In the genomic region with DNA sequence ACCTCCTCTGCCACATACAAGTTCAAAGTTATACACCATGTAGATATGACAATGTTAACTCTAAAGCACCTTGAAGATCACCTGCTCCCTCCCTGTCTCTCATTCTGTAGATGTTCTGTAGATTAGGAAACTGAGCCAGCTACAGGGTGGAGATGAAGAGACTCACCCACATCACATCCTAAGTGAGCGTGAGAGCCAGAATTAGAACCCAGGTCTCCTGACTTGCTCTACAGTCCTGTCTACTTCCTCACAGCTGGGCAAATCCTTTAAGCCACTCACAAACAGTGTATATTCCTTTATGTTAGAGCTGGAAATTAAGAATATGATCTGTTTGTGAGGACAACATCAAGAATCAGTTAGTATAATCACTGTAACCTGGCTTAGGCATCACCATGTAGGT, we compare ENCODE assay signal across 10 cellular contexts. TPM values are rescaled to one million over a fixed set of nuclear protein-coding genes. Genes with fewer than 3 reads are reported as not detected.
A peak's percentile ranks its signal among the peaks of the same experiment; 100 is the strongest.
DNase-seq lines count a peak whose midpoint lies in the region; ATAC-seq, FAIRE-seq and TF ChIP-seq lines count a peak whose summit lies in the region.
"Had no signal": no experiment of that assay in that cellular context is flagged by ENCODE, and none has a peak within 500 bp of the region (broad histone marks: within the 10 kb centered on the region; RNA-seq: fewer than 3 reads in every experiment).

No MANE protein-coding gene starts in this region.

- H3K79me2 ChIP-seq in GM23338 (replicated peaks; ENCODE audit: insufficient read depth), result peaks cover 43% of the 10 kb centered on the region

- H3K27me3 Mint-ChIP-seq in GM23338 (ENCODE audit: insufficient read depth, low read depth, poor library complexity), result peaks cover 1% of the 10 kb centered on the region

- H3K4me1 Mint-ChIP-seq in GM23338, result peaks cover 17% of the 10 kb centered on the region

- DNase-seq in GM23338 (ENCODE audit: low spot score), result no peak
- DNase-seq in fibroblast of the aortic adventitia (ENCODE audit: low read depth), result no peak
- DNase-seq in gastrocnemius medialis, result no peak
- DNase-seq in NCI-H82 treated with DMSO at 0.1 percent for 48 hours (lab: John Stamatoyannopoulos, UW; ENCODE audit: unreplicated experiment), result no peak
- no peak for DNase-seq in RCC 7860 (ENCODE audit: low spot score)
- DNase-seq in mucosa of gallbladder (ENCODE audit: low spot score), result no peak
- DNase-seq: stimulated activated naive CD4-positive, alpha-beta T cell treated with Interleukin-2 at 50 U/mL for 16 hours had no signal

- no peak for TF ChIP-seq POLR2A in gastrocnemius medialis (IDR thresholded peaks at IDR 0.05)

- H3K27me3 ChIP-seq in GM23338 (ENCODE audit: insufficient read depth), result no peaks in the 10 kb centered on the region
- H3K27me3 ChIP-seq in gastrocnemius medialis, result no peaks in the 10 kb centered on the region

- intact Hi-C loops in gastrocnemius medialis (cut with DNase I; ENCODE audit: low total_unique reads), result no loop called here

- H4K20me1 ChIP-seq in GM23338 (replicated peaks; ENCODE audit: insufficient read depth), result no peaks in the 10 kb centered on the region

- H3K9me3 ChIP-seq in gastrocnemius medialis, result no peaks in the 10 kb centered on the region

- no peaks in the 10 kb centered on the region for H3K9me3 Mint-ChIP-seq in GM23338

- peak overlapping the region; percentile 92; the same call in 1 of the 2 replicates for H3K4me2 ChIP-seq in GM23338

- in situ Hi-C loops in gastrocnemius medialis (cut with MboI; ENCODE audit: low sequenced_read_pairs in 4 of 4), result no loop called here

- FAIRE-seq in RCC 7860 (lab: Jason Lieb, UNC), result no peak
- FAIRE-seq: bronchial epithelial cell had no signal

- H3K27ac Mint-ChIP-seq in GM23338, result no peak overlapping the region

- H3K4me3 Mint-ChIP-seq in GM23338, result no peak overlapping the region

- H3K27ac ChIP-seq in GM23338 (ENCODE audit: low read depth), result no peak overlapping the region
- peak overlapping the region; percentile 88 for H3K27ac ChIP-seq in VCaP
- H3K27ac ChIP-seq in gastrocnemius medialis, result peak overlapping the region; percentile 89 to 99 (median 98)

- H3K4me1 ChIP-seq in GM23338 (ENCODE audit: insufficient read depth), result peaks cover 9% of the 10 kb centered on the region
- H3K4me1 ChIP-seq in gastrocnemius medialis, result peaks cover 42 to 46% of the 10 kb centered on the region in 2 donors

- H3K36me3 ChIP-seq in GM23338 (ENCODE audit: insufficient read depth), result no peaks in the 10 kb centered on the region
- H3K36me3 ChIP-seq in gastrocnemius medialis, result peaks cover 0 to 6% of the 10 kb centered on the region in 2 donors

- H3F3A ChIP-seq in GM23338 (replicated peaks; ENCODE audit: low read depth), result no peaks in the 10 kb centered on the region

- ATAC-seq in GM23338 (no peak), gastrocnemius medialis (no peak), HG03442 (IDR thresholded peaks at IDR 0.05; ENCODE audit: unreplicated experiment) (no peak)

- H3K9me2 ChIP-seq in GM23338 (ENCODE audit: insufficient read depth), result no peaks in the 10 kb centered on the region

- TF ChIP-seq CTCF in GM23338 (conservative IDR thresholded peaks at IDR 0.05; ENCODE audit: low read depth in 2 of 2) (no peak), VCaP (conservative IDR thresholded peaks at IDR 0.05) (no peak), fibroblast of the aortic adventitia (IDR thresholded peaks at IDR 0.05; ENCODE audit: insufficient read depth, low read length) (no peak), gastrocnemius medialis (IDR thresholded peaks at IDR 0.05 in 4 of 5, conservative IDR thresholded peaks at IDR 0.05 in 1 of 5) (no peak)

- peak overlapping the region; percentile 88; the same call in 1 of the 2 replicates for H3K4me3 ChIP-seq in GM23338
- H3K4me3 ChIP-seq in fibroblast of the aortic adventitia (ENCODE audit: low read depth, low read length), result peak overlapping the region; percentile 87
- peak overlapping the region; percentile 77 to 97 (median 86) for H3K4me3 ChIP-seq in gastrocnemius medialis

- no peaks in the 10 kb centered on the region for H3K36me3 Mint-ChIP-seq in GM23338 (ENCODE audit: low read depth)

- no peak overlapping the region for H2AFZ ChIP-seq in GM23338

TF ChIP-seq in GM23338, 12 proteins besides CTCF, POLR2A, EP300 and RAD21 (continues in another document):
- TF ChIP-seq EZH2phosphoT487 (IDR thresholded peaks at IDR 0.05; ENCODE audit: unreplicated experiment) (no peak), ZNF331 (CRISPR knock-in tag; IDR thresholded peaks at IDR 0.05; ENCODE audit: low read depth) (no peak), NANOG (IDR thresholded peaks at IDR 0.05; ENCODE audit: borderline replicate concordance) (no peak), POLR2AphosphoS5 (IDR thresholded peaks at IDR 0.05; ENCODE audit: low read depth) (no peak), ZNF114 (CRISPR knock-in tag; IDR thresholded peaks at IDR 0.05) (no peak), JUNB (IDR thresholded peaks at IDR 0.05; ENCODE audit: unreplicated experiment) (no peak), CREB1 (CRISPR knock-in tag; IDR thresholded peaks at IDR 0.05; ENCODE audit: low read depth) (no peak), EZH2 (IDR thresholded peaks at IDR 0.05; ENCODE audit: low read depth, unreplicated experiment) (no peak)
- TF ChIP-seq, protein P1, sequence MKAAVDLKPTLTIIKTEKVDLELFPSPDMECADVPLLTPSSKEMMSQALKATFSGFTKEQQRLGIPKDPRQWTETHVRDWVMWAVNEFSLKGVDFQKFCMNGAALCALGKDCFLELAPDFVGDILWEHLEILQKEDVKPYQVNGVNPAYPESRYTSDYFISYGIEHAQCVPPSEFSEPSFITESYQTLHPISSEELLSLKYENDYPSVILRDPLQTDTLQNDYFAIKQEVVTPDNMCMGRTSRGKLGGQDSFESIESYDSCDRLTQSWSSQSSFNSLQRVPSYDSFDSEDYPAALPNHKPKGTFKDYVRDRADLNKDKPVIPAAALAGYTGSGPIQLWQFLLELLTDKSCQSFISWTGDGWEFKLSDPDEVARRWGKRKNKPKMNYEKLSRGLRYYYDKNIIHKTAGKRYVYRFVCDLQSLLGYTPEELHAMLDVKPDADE (IDR thresholded peaks at IDR 0.05), result no peak
- TF ChIP-seq, protein P2, sequence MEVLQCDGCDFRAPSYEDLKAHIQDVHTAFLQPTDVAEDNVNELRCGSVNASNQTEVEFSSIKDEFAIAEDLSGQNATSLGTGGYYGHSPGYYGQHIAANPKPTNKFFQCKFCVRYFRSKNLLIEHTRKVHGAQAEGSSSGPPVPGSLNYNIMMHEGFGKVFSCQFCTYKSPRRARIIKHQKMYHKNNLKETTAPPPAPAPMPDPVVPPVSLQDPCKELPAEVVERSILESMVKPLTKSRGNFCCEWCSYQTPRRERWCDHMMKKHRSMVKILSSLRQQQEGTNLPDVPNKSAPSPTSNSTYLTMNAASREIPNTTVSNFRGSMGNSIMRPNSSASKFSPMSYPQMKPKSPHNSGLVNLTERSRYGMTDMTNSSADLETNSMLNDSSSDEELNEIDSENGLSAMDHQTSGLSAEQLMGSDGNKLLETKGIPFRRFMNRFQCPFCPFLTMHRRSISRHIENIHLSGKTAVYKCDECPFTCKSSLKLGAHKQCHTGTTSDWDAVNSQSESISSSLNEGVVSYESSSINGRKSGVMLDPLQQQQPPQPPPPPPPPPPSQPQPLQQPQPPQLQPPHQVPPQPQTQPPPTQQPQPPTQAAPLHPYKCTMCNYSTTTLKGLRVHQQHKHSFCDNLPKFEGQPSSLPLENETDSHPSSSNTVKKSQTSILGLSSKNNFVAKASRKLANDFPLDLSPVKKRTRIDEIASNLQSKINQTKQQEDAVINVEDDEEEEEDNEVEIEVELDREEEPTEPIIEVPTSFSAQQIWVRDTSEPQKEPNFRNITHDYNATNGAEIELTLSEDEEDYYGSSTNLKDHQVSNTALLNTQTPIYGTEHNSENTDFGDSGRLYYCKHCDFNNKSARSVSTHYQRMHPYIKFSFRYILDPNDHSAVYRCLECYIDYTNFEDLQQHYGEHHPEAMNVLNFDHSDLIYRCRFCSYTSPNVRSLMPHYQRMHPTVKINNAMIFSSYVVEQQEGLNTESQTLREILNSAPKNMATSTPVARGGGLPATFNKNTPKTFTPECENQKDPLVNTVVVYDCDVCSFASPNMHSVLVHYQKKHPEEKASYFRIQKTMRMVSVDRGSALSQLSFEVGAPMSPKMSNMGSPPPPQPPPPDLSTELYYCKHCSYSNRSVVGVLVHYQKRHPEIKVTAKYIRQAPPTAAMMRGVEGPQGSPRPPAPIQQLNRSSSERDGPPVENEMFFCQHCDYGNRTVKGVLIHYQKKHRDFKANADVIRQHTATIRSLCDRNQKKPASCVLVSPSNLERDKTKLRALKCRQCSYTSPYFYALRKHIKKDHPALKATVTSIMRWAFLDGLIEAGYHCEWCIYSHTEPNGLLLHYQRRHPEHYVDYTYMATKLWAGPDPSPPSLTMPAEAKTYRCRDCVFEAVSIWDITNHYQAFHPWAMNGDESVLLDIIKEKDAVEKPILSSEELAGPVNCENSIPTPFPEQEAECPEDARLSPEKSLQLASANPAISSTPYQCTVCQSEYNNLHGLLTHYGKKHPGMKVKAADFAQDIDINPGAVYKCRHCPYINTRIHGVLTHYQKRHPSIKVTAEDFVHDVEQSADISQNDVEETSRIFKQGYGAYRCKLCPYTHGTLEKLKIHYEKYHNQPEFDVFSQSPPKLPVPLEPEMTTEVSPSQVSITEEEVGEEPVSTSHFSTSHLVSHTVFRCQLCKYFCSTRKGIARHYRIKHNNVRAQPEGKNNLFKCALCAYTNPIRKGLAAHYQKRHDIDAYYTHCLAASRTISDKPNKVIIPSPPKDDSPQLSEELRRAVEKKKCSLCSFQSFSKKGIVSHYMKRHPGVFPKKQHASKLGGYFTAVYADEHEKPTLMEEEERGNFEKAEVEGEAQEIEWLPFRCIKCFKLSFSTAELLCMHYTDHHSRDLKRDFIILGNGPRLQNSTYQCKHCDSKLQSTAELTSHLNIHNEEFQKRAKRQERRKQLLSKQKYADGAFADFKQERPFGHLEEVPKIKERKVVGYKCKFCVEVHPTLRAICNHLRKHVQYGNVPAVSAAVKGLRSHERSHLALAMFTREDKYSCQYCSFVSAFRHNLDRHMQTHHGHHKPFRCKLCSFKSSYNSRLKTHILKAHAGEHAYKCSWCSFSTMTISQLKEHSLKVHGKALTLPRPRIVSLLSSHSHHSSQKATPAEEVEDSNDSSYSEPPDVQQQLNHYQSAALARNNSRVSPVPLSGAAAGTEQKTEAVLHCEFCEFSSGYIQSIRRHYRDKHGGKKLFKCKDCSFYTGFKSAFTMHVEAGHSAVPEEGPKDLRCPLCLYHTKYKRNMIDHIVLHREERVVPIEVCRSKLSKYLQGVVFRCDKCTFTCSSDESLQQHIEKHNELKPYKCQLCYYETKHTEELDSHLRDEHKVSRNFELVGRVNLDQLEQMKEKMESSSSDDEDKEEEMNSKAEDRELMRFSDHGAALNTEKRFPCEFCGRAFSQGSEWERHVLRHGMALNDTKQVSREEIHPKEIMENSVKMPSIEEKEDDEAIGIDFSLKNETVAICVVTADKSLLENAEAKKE (CRISPR knock-in tag; IDR thresholded peaks at IDR 0.05), result no peak

RNA-seq across cellular contexts. Expression of a gene that starts 1.8 kb away (rescaled TPM):
- total RNA-seq in GM23338 (2014; rRNA removed; shearing (Covaris generic)), result 15.1 and 17.4 TPM in 2 replicates
- polyA plus RNA-seq in GM23338 (2016; fragmentation: Nextera tagmentation; extraction: Ambion mirVana), result 6.2 and 9.3 TPM in 2 replicates
- total RNA-seq in fibroblast of the aortic adventitia (ENCODE audit: low replicate concordance) (48.5 and 73.0 TPM in 2 replicates), gastrocnemius medialis (10 to 100 TPM; 12.8 to 24.3 (median 19.8) TPM), mucosa of gallbladder (112 TPM)
